Comparison of ENCODE assay signal across 1 cellular context in genomic region chr19:48619692-48620565, GRCh38.
TF ChIP-seq lines count a peak whose summit lies in the region.

No MANE protein-coding gene starts in this region.

TF ChIP-seq in HepG2, 621 proteins besides CTCF, POLR2A, EP300 and RAD21 (continued from another document):
- TF ChIP-seq LBX2 (CRISPR knock-in tag; IDR thresholded peaks at IDR 0.05; ENCODE audit: borderline replicate concordance) (no peak), U2AF1 (optimal IDR thresholded peaks at IDR 0.05; ENCODE audit: low read depth, low read length) (no peak), ZHX2 (IDR thresholded peaks at IDR 0.05; ENCODE audit: low read depth) (no peak), ZHX2 (CRISPR knock-in tag; IDR thresholded peaks at IDR 0.05; ENCODE audit: borderline replicate concordance) (no peak), KMT2A (CRISPR knock-in tag; IDR thresholded peaks at IDR 0.05) (no peak), LRRFIP1 (CRISPR knock-in tag; conservative IDR thresholded peaks at IDR 0.05) (no peak), MAFK (conservative IDR thresholded peaks at IDR 0.05 in 1 of 2, IDR thresholded peaks at IDR 0.05 in 1 of 2; ENCODE audit: low read length in 2 of 2) (0 out of 4 replicates have a peak, but pooled peaks of 1 of the 2 experiments have one; percentile 17), RXRB (CRISPR knock-in tag; IDR thresholded peaks at IDR 0.05; ENCODE audit: borderline replicate concordance) (no peak), FOXJ3 (CRISPR knock-in tag; IDR thresholded peaks at IDR 0.05; ENCODE audit: borderline replicate concordance) (no peak), PAWR (CRISPR knock-in tag; IDR thresholded peaks at IDR 0.05; ENCODE audit: borderline replicate concordance) (no peak), FOXM1 (CRISPR knock-in tag; IDR thresholded peaks at IDR 0.05) (no peak), ZNF660 (CRISPR knock-in tag; IDR thresholded peaks at IDR 0.05; ENCODE audit: borderline replicate concordance, low read depth) (no peak), SNAPC4 (CRISPR knock-in tag; IDR thresholded peaks at IDR 0.05) (no peak), ZBTB21 (CRISPR knock-in tag; IDR thresholded peaks at IDR 0.05) (no peak), ZNF496 (CRISPR knock-in tag; IDR thresholded peaks at IDR 0.05; ENCODE audit: insufficient replicate concordance) (no peak), KDM2A (CRISPR knock-in tag; IDR thresholded peaks at IDR 0.05; ENCODE audit: borderline replicate concordance, low read depth) (no peak), IRF1 (CRISPR knock-in tag; IDR thresholded peaks at IDR 0.05; ENCODE audit: low read depth) (no peak), FIP1L1 (IDR thresholded peaks at IDR 0.05; ENCODE audit: borderline replicate concordance, insufficient read depth, low read depth, low read length) (no peak), ZNF451 (CRISPR knock-in tag; IDR thresholded peaks at IDR 0.05) (no peak), NCOA2 (CRISPR knock-in tag; IDR thresholded peaks at IDR 0.05) (no peak), CCAR2 (optimal IDR thresholded peaks at IDR 0.05; ENCODE audit: low read depth, low read length) (no peak), ZNF782 (CRISPR knock-in tag; IDR thresholded peaks at IDR 0.05; ENCODE audit: borderline replicate concordance) (no peak), ZNF703 (CRISPR knock-in tag; IDR thresholded peaks at IDR 0.05; ENCODE audit: borderline replicate concordance) (no peak), HOXA5 (CRISPR knock-in tag; IDR thresholded peaks at IDR 0.05) (no peak), RARG (CRISPR knock-in tag; IDR thresholded peaks at IDR 0.05; ENCODE audit: low read depth) (no peak), NFIC (IDR thresholded peaks at IDR 0.05; ENCODE audit: low read length) (no peak), ARNTL (CRISPR knock-in tag; IDR thresholded peaks at IDR 0.05) (no peak; the same call in 1 of the 2 replicates), ZNF605 (CRISPR knock-in tag; IDR thresholded peaks at IDR 0.05) (no peak), SPEN (CRISPR knock-in tag; IDR thresholded peaks at IDR 0.05; ENCODE audit: low read depth) (no peak), SALL1 (CRISPR knock-in tag; IDR thresholded peaks at IDR 0.05) (no peak), BCL6 (CRISPR knock-in tag; IDR thresholded peaks at IDR 0.05) (no peak), ZNF18 (CRISPR knock-in tag; IDR thresholded peaks at IDR 0.05; ENCODE audit: insufficient replicate concordance) (no peak)
